In genomic region chr3:185977679-185978040, GRCh38 we compare ENCODE assay signal across 11 cellular contexts. TPM values are rescaled to one million over a fixed set of nuclear protein-coding genes. Genes with fewer than 3 reads are reported as not detected.
DNase-seq lines count a peak whose midpoint lies in the region; ATAC-seq and TF ChIP-seq lines count a peak whose summit lies in the region.
"Had no signal": no experiment of that assay in that cellular context is flagged by ENCODE, and none has a peak within 500 bp of the region (broad histone marks: within the 10 kb centered on the region; RNA-seq: fewer than 3 reads in every experiment).

No MANE protein-coding gene starts in this region.

- DNase-seq in CD4-positive, alpha-beta T cell = no peak
- no peak for DNase-seq in HCT116 (ENCODE audit: low read depth, low spot score)
- DNase-seq in activated CD8-positive, alpha-beta T cell treated with anti-CD3 and anti-CD28 coated beads, Interleukin-2, amount 10 ng/mL, durations not matched to agents 7 days and 5 days = no peak
- no peak for DNase-seq in natural killer cell treated with Interleukin-12 subunit alpha and Interleukin-12 subunit beta and Interleukin-15 and Interleukin-18, amount 100 ng/mL, for 72 hours (ENCODE audit: low spot score)
- DNase-seq in RPMI8226 = no peak
- no peak for DNase-seq in NCI-H1694 (lab: John Stamatoyannopoulos, UW)

- RAD21 ChIA-PET in HCT116 (lab: Charles Lee; ENCODE audit: low non-redundant PET in 1 of 2, low total read pairs in 2 of 2, uncharacterized antibody in 2 of 2, unreplicated experiment in 2 of 2) = no interaction called here

- no TSS peak for BruUV-seq in HCT116 (replicated peaks; lab: Mats Ljungman, UMichigan)

- no peaks in the 10 kb centered on the region for H4K20me1 ChIP-seq in HCT116 (ENCODE audit: insufficient read depth)

- intact Hi-C loops in CD4-positive, alpha-beta T cell (cut with DNase I, micrococcal nuclease) = loop anchor here in 1 of 2 experiments (1.0 to 5.0 kb wide), 3 partner anchors 35 to 563 kb away; no protein-coding TSS in a partner anchor
- intact Hi-C loops in HCT116 (cut with micrococcal nuclease) = loop anchor here (5.0 kb wide), 1 partner anchor 315 kb away; no protein-coding TSS in a partner anchor

- H3K4me1 ChIP-seq in HCT116 (ENCODE audit: control insufficient read depth in 1 of 2, insufficient read depth in 2 of 2, low read length in 2 of 2) = peaks cover 0 to 8% of the 10 kb centered on the region in 2 experiments; a peak in 1 of 4 replicates
- H3K4me1 ChIP-seq: Caco-2, testis had no signal

- no peak overlapping the region for H3K27ac Mint-ChIP-seq in CD4-positive, alpha-beta T cell
- no peak overlapping the region for H3K27ac Mint-ChIP-seq in activated CD8-positive, alpha-beta T cell treated with anti-CD3 and anti-CD28 coated beads, Interleukin-2, amount 10 ng/mL, durations not matched to agents 7 days and 5 days
- H3K27ac Mint-ChIP-seq in natural killer cell treated with Interleukin-12 subunit alpha and Interleukin-12 subunit beta and Interleukin-15 and Interleukin-18, amount 100 ng/mL, for 72 hours = peak overlapping the region in 1 of 2 donors; percentile 23

- no peaks in the 10 kb centered on the region for H3K9me3 ChIP-seq in CD4-positive, alpha-beta T cell (ENCODE audit: control insufficient read depth, low read length)
- no peaks in the 10 kb centered on the region for H3K9me3 ChIP-seq in HCT116 (ENCODE audit: control insufficient read depth in 1 of 2, insufficient read depth in 1 of 2, low read depth in 1 of 2, low read length in 2 of 2)
- H3K9me3 ChIP-seq: Caco-2, neutrophil, testis had no signal

- no peaks in the 10 kb centered on the region for H3K79me2 ChIP-seq in HCT116 (ENCODE audit: insufficient read depth, low read length)

- no peaks in the 10 kb centered on the region for H3K36me3 Mint-ChIP-seq in CD4-positive, alpha-beta T cell (ENCODE audit: low read depth)
- no peaks in the 10 kb centered on the region for H3K36me3 Mint-ChIP-seq in activated CD8-positive, alpha-beta T cell treated with anti-CD3 and anti-CD28 coated beads, Interleukin-2, amount 10 ng/mL, durations not matched to agents 7 days and 5 days (ENCODE audit: low read depth)
- no peaks in the 10 kb centered on the region for H3K36me3 Mint-ChIP-seq in natural killer cell treated with Interleukin-12 subunit alpha and Interleukin-12 subunit beta and Interleukin-15 and Interleukin-18, amount 100 ng/mL, for 72 hours

- POLR2A ChIA-PET in CD4-positive, alpha-beta T cell (lab: Charles Lee) = interaction anchor here (1.3 kb wide), 1 partner anchor 593 kb away, joined by 3 read pairs; the partner anchor contains the start of gene DNAJB11
- POLR2A ChIA-PET in HCT116 (lab: Charles Lee) = no interaction called here
- POLR2A ChIA-PET in activated CD8-positive, alpha-beta T cell treated with anti-CD3 and anti-CD28 coated beads, Interleukin-2, amount 10 ng/mL, durations not matched to agents 7 days and 5 days (lab: Charles Lee) = no interaction called here

- peak overlapping the region; percentile 96 for H2AFZ ChIP-seq in HCT116 (ENCODE audit: low read depth, low read length, poor library complexity, severe bottlenecking)

- no peak overlapping the region for H3K9ac ChIP-seq in HCT116 (ENCODE audit: low read length)

- H3K36me3 ChIP-seq in HCT116 (ENCODE audit: control insufficient read depth in 1 of 2, insufficient read depth in 2 of 2, low read length in 2 of 2) = no peaks in the 10 kb centered on the region
- H3K36me3 ChIP-seq: brain microvascular endothelial cell, neutrophil had no signal

- H3K27me3 Mint-ChIP-seq in CD4-positive, alpha-beta T cell = no peaks in the 10 kb centered on the region
- H3K27me3 Mint-ChIP-seq in activated CD8-positive, alpha-beta T cell treated with anti-CD3 and anti-CD28 coated beads, Interleukin-2, amount 10 ng/mL, durations not matched to agents 7 days and 5 days (ENCODE audit: low read depth) = peaks cover 26% of the 10 kb centered on the region
- H3K27me3 Mint-ChIP-seq in natural killer cell treated with Interleukin-12 subunit alpha and Interleukin-12 subunit beta and Interleukin-15 and Interleukin-18, amount 100 ng/mL, for 72 hours = peaks cover 0 to 9% of the 10 kb centered on the region in 2 donors

- TF ChIP-seq RAD21 in HCT116 (IDR thresholded peaks at IDR 0.05; ENCODE audit: low read depth) = no peak

- H3K9me2 ChIP-seq in HCT116 (ENCODE audit: insufficient read depth) = no peaks in the 10 kb centered on the region

- peaks cover 8% of the 10 kb centered on the region for H3K4me1 Mint-ChIP-seq in CD4-positive, alpha-beta T cell (ENCODE audit: low read depth)
- H3K4me1 Mint-ChIP-seq in activated CD8-positive, alpha-beta T cell treated with anti-CD3 and anti-CD28 coated beads, Interleukin-2, amount 10 ng/mL, durations not matched to agents 7 days and 5 days (ENCODE audit: low read depth) = peaks cover 12% of the 10 kb centered on the region
- H3K4me1 Mint-ChIP-seq in natural killer cell treated with Interleukin-12 subunit alpha and Interleukin-12 subunit beta and Interleukin-15 and Interleukin-18, amount 100 ng/mL, for 72 hours (ENCODE audit: low read depth in 2 of 2) = peaks cover 8 to 18% of the 10 kb centered on the region in 2 donors

- peak; percentile 46 for TF ChIP-seq CTCF in CD4-positive, alpha-beta T cell (IDR thresholded peaks at IDR 0.05)
- TF ChIP-seq CTCF in HCT116 (IDR thresholded peaks at IDR 0.05 in 2 of 3, conservative IDR thresholded peaks at IDR 0.05 in 1 of 3; ENCODE audit: borderline replicate concordance in 1 of 3, insufficient read depth in 1 of 3, low read depth in 2 of 3, low read length in 2 of 3) = no peak

- H3K4me3 ChIP-seq in HCT116 (replicated peaks in 1 of 2; ENCODE audit: low read depth in 1 of 2, low read length in 2 of 2) = no peak overlapping the region
- H3K4me3 ChIP-seq: testis had no signal

- no peak overlapping the region for H3K4me2 ChIP-seq in HCT116 (ENCODE audit: low read length)

- peak; percentile 14 for ATAC-seq in CD4-positive, alpha-beta T cell (ENCODE audit: poor library complexity)
- ATAC-seq in HCT116 (no peak), HG02610 (IDR thresholded peaks at IDR 0.05; ENCODE audit: unreplicated experiment) (no peak)
- ATAC-seq in activated CD8-positive, alpha-beta T cell treated with anti-CD3 and anti-CD28 coated beads, Interleukin-2, amount 10 ng/mL, durations not matched to agents 7 days and 5 days = peak; percentile 26
- no peak for ATAC-seq in natural killer cell treated with Interleukin-12 subunit alpha and Interleukin-12 subunit beta and Interleukin-15 and Interleukin-18, amount 100 ng/mL, for 72 hours

- no peak for TF ChIP-seq POLR2A in HCT116 (IDR thresholded peaks at IDR 0.05; ENCODE audit: borderline replicate concordance, extremely low read depth, insufficient read depth, insufficient read length)

- no peak overlapping the region for H3K27ac ChIP-seq in CD4-positive, alpha-beta T cell (ENCODE audit: low read depth, low read length)
- H3K27ac ChIP-seq in HCT116 (ENCODE audit: low read depth, low read length) = no peak overlapping the region
- H3K27ac ChIP-seq: brain microvascular endothelial cell, neutrophil, testis had no signal

- H3K4me3 Mint-ChIP-seq in CD4-positive, alpha-beta T cell = no peak overlapping the region
- H3K4me3 Mint-ChIP-seq in activated CD8-positive, alpha-beta T cell treated with anti-CD3 and anti-CD28 coated beads, Interleukin-2, amount 10 ng/mL, durations not matched to agents 7 days and 5 days = no peak overlapping the region
- peak overlapping the region; percentile 61 for H3K4me3 Mint-ChIP-seq in natural killer cell treated with Interleukin-12 subunit alpha and Interleukin-12 subunit beta and Interleukin-15 and Interleukin-18, amount 100 ng/mL, for 72 hours

- no peaks in the 10 kb centered on the region for H3K9me3 Mint-ChIP-seq in CD4-positive, alpha-beta T cell
- H3K9me3 Mint-ChIP-seq in activated CD8-positive, alpha-beta T cell treated with anti-CD3 and anti-CD28 coated beads, Interleukin-2, amount 10 ng/mL, durations not matched to agents 7 days and 5 days (ENCODE audit: insufficient read depth) = no peaks in the 10 kb centered on the region
- no peaks in the 10 kb centered on the region for H3K9me3 Mint-ChIP-seq in natural killer cell treated with Interleukin-12 subunit alpha and Interleukin-12 subunit beta and Interleukin-15 and Interleukin-18, amount 100 ng/mL, for 72 hours

- no peaks in the 10 kb centered on the region for H3K27me3 ChIP-seq in CD4-positive, alpha-beta T cell (ENCODE audit: control insufficient read depth, insufficient read depth, low read length)
- no peaks in the 10 kb centered on the region for H3K27me3 ChIP-seq in HCT116 (ENCODE audit: insufficient read depth, low read length)
- H3K27me3 ChIP-seq: brain microvascular endothelial cell, neutrophil, testis had no signal

- CTCF ChIA-PET in CD4-positive, alpha-beta T cell (lab: Charles Lee) = interaction anchor here (1.0 to 3.7 kb wide), 4 partner anchors 9 to 639 kb away, joined by 3 to 16 read pairs (median 10); no protein-coding TSS in a partner anchor
- CTCF ChIA-PET in HCT116 (lab: Charles Lee) = interaction anchor here (0.7 to 1.7 kb wide), 11 partner anchors 10 to 632 kb away, joined by 3 to 10 read pairs (median 3); no protein-coding TSS in a partner anchor
- CTCF ChIA-PET in activated CD8-positive, alpha-beta T cell treated with anti-CD3 and anti-CD28 coated beads, Interleukin-2, amount 10 ng/mL, durations not matched to agents 7 days and 5 days (lab: Charles Lee) = interaction anchor here (0.7 to 5.3 kb wide), 18 partner anchors 9 to 638 kb away, joined by 3 to 58 read pairs (median 4); no protein-coding TSS in a partner anchor

TF ChIP-seq in HCT116, 20 proteins besides CTCF, POLR2A, EP300 and RAD21:
- TF ChIP-seq MAX (IDR thresholded peaks at IDR 0.05) (peak; percentile 19; the same call in 1 of the 2 replicates), POLR2AphosphoS5 (IDR thresholded peaks at IDR 0.05; ENCODE audit: low read depth, low read length) (no peak), EZH2phosphoT487 (IDR thresholded peaks at IDR 0.05; ENCODE audit: borderline replicate concordance) (no peak)

RNA-seq across cellular contexts. Expression of gene TRA2B, which starts 39.8 kb away (rescaled TPM):
- 100 to 1,000 TPM; 549 to 585 TPM for total RNA-seq in CD4-positive, alpha-beta T cell
- total RNA-seq in HCT116 (2021; ENCODE audit: unreplicated experiment) = 172 TPM
- polyA plus RNA-seq in HCT116 (2012) = 155 and 228 TPM in 2 replicates
- total RNA-seq in activated CD8-positive, alpha-beta T cell treated with anti-CD3 and anti-CD28 coated beads, Interleukin-2, amount 10 ng/mL, durations not matched to agents 7 days and 5 days = 100 to 1,000 TPM; 271 to 277 TPM
- total RNA-seq in natural killer cell treated with Interleukin-12 subunit alpha and Interleukin-12 subunit beta and Interleukin-15 and Interleukin-18, amount 100 ng/mL, for 72 hours = 100 to 1,000 TPM; 266 to 286 TPM

Comparison
In these comparisons a context has a peak if more than half of its experiments do, and no peak if none do; other contexts are left out.
1. ATAC-seq: peak in CD4-positive, alpha-beta T cell (single experiment) and activated CD8-positive, alpha-beta T cell treated with anti-CD3 and anti-CD28 coated beads, Interleukin-2, amount 10 ng/mL, durations not matched to agents 7 days and 5 days (single experiment); none in HCT116 (single experiment), natural killer cell treated with Interleukin-12 subunit alpha and Interleukin-12 subunit beta and Interleukin-15 and Interleukin-18, amount 100 ng/mL, for 72 hours (0 of 2) and HG02610 (single experiment).